ENCODE assay signal across 9 cellular contexts in the genomic region with DNA sequence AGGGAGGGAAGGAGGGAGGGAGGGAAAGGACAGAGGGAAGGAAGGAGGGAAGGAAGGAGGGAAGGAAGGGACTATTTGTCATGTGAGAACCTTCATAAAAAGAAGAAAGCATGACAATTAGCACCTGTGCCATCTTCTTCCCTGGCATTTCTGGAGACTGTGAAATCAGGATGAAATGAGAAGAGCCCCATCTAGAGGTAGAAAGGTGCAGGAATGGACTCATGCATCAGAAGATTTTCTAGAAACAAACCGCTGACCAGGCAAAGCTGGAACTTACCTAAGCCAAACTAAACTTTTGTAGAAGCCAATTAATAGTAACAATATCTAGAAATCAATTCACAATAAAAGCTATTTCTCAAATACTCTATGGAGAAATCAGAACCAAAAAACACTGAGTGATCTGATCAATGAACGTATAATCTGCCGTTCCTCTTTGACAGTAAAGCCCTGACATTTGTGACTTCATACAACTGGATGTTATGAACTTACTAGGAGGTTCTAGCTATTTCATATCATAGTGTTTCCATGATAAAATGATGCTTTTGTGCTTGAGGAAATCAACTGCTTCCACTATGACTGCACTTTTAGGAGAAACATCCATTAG. TPM values are rescaled to one million over a fixed set of nuclear protein-coding genes. Genes with fewer than 3 reads are reported as not detected.
A peak's percentile ranks its signal among the peaks of the same experiment; 100 is the strongest.
DNase-seq lines count a peak whose midpoint lies in the region; ATAC-seq and TF ChIP-seq lines count a peak whose summit lies in the region.
"Had no signal": no experiment of that assay in that cellular context is flagged by ENCODE, and none has a peak within 500 bp of the region (broad histone marks: within the 10 kb centered on the region; RNA-seq: fewer than 3 reads in every experiment).

No MANE protein-coding gene starts in this region.

- peak; percentile 52 for TF ChIP-seq CTCF in neutrophil (IDR thresholded peaks at IDR 0.05)

- no peaks in the 10 kb centered on the region for H3K27me3 ChIP-seq in SJCRH30
- H3K27me3 ChIP-seq in neutrophil: peaks cover 1% of the 10 kb centered on the region
- H3K27me3 ChIP-seq: BLaER1 had no signal

- H3K36me3 ChIP-seq in SJCRH30 (no peaks in the 10 kb centered on the region), neutrophil (no peaks in the 10 kb centered on the region)
- H3K36me3 ChIP-seq: BLaER1 had no signal

- no peak for ATAC-seq in GM19452 (IDR thresholded peaks at IDR 0.05; ENCODE audit: unreplicated experiment)

- H3K4me1 ChIP-seq in SJCRH30 (peaks cover 3% of the 10 kb centered on the region), neutrophil (ENCODE audit: control insufficient read depth in 1 of 2, insufficient read depth in 1 of 2, low read depth in 1 of 2, low read length in 1 of 2) (no peaks in the 10 kb centered on the region)

- no peak overlapping the region for H3K27ac ChIP-seq in SJCRH30
- H3K27ac ChIP-seq in neutrophil: no peak overlapping the region
- H3K27ac ChIP-seq: BLaER1 had no signal

- H3K4me3 ChIP-seq in SJCRH30 (no peak overlapping the region), neutrophil (ENCODE audit: low read depth in 1 of 2, low read length in 1 of 2) (no peak overlapping the region)
- H3K4me3 ChIP-seq: BLaER1 had no signal

- DNase-seq in DMS79 treated with DMSO at 0.1 percent for 48 hours (lab: John Stamatoyannopoulos, UW): peak; percentile 62
- no peak for DNase-seq in DMS79 (lab: John Stamatoyannopoulos, UW)
- DNase-seq in LoVo (ENCODE audit: low spot score): peak; percentile 61
- peak; percentile 19 to 72 for DNase-seq in SJCRH30
- DNase-seq in fibroblast of peridontal ligament (ENCODE audit: extremely low read depth): peak; percentile 69
- DNase-seq in ecto neural progenitor cell (ENCODE audit: low spot score): no peak

- no peaks in the 10 kb centered on the region for H3K9me3 ChIP-seq in SJCRH30 (replicated peaks)
- H3K9me3 ChIP-seq in neutrophil: no peaks in the 10 kb centered on the region

RNA-seq across cellular contexts. Expression of a gene that starts 24.4 kb away (rescaled TPM):
- 14.3 and 16.1 TPM in 2 replicates for total RNA-seq in SJCRH30 (2014; rRNA removed; shearing (Covaris generic))

Comparison
In these comparisons a context has a peak if more than half of its experiments do, and no peak if none do; other contexts are left out.
1. DNase-seq: peak in DMS79 treated with DMSO at 0.1 percent for 48 hours (single experiment), LoVo (single experiment), SJCRH30 (2 of 2) and fibroblast of peridontal ligament (single experiment); none in DMS79 (single experiment) and ecto neural progenitor cell (single experiment).